In the genomic region with DNA sequence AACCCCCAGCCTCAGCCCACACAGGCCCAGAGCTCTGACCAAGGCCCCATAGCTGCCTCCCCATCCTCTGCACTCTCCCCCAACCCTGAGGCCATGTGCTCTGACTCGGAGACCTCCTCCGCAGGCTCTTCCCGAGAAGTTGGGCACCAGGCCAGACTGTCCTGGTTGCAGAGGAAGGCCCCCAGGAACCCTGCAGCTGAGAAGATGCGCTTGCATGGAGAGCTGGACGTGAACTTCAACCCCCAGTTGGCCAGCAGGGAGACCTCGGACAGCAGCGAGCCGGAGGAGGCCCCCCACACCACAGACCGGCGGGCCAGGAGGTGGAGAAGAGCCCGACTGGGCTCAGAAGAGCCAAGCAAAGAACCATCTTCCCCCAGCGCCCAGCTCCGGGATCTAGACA, we compare ENCODE assay signal across 18 cellular contexts.
A peak's percentile ranks its signal among the peaks of the same experiment; 100 is the strongest.
DNase-seq lines count a peak whose midpoint lies in the region; ATAC-seq and TF ChIP-seq lines count a peak whose summit lies in the region.
"Had no signal": no experiment of that assay in that cellular context is flagged by ENCODE, and none has a peak within 500 bp of the region (broad histone marks: within the 10 kb centered on the region; RNA-seq: fewer than 3 reads in every experiment).

No MANE protein-coding gene starts in this region.

- H4K91ac ChIP-seq in H9 (ENCODE audit: insufficient read length, low read depth, low read length): no peak overlapping the region
- H4K91ac ChIP-seq in IMR-90 (ENCODE audit: insufficient read depth, low read depth, low read length): no peak overlapping the region

- H2BK15ac ChIP-seq in H9 (ENCODE audit: low read depth, low read length) (no peak overlapping the region), IMR-90 (ENCODE audit: low read depth, low read length) (no peak overlapping the region)

- no peaks in the 10 kb centered on the region for H3K23me2 ChIP-seq in H9 (ENCODE audit: insufficient read length, low read depth, low read length, poor library complexity, severe bottlenecking)

- H4K20me1 ChIP-seq in H9 (ENCODE audit: control insufficient read depth, insufficient read depth, insufficient read length) (no peaks in the 10 kb centered on the region), IMR-90 (ENCODE audit: insufficient read depth, low read length) (no peaks in the 10 kb centered on the region)

- DNase-seq in H9 (no peak), IMR-90 (no peak), esophagus muscularis mucosa (ENCODE audit: extremely low spot score) (peak; percentile 68), spleen (peak; percentile 61), D341Med (ENCODE audit: low spot score) (no peak), endothelial cell (ENCODE audit: low spot score) (no peak)
- DNase-seq: ACHN; BE2C; C1 segment of cervical spinal cord; CD4-positive, CD25-positive, alpha-beta regulatory T cell; CD8-positive, alpha-beta memory T cell; COR-L47; DMS79 treated with DMSO at 0.1 percent for 48 hours; GF-D8; H7; KBM-7 had no signal

- H3K79me1 ChIP-seq in H9 (ENCODE audit: insufficient read depth, low read depth, low read length, poor library complexity, severe bottlenecking): no peaks in the 10 kb centered on the region
- H3K79me1 ChIP-seq in IMR-90 (ENCODE audit: low read depth in 1 of 2, low read length in 2 of 2): no peaks in the 10 kb centered on the region

- TF ChIP-seq POLR2A in IMR-90 (IDR thresholded peaks at IDR 0.05; ENCODE audit: low read depth, low read length) (no peak), esophagus muscularis mucosa (IDR thresholded peaks at IDR 0.05; ENCODE audit: low read depth) (no peak), spleen (IDR thresholded peaks at IDR 0.05) (no peak)

- H2BK20ac ChIP-seq in H9 (ENCODE audit: low read depth, low read length, poor library complexity, severe bottlenecking): no peak overlapping the region
- no peak overlapping the region for H2BK20ac ChIP-seq in IMR-90 (ENCODE audit: low read depth, low read length)

- no peak overlapping the region for H3T11ph ChIP-seq in H9 (ENCODE audit: low read length)

- no peaks in the 10 kb centered on the region for H3K36me3 ChIP-seq in IMR-90 (ENCODE audit: control insufficient read depth, insufficient read depth, low read length)
- H3K36me3 ChIP-seq in esophagus muscularis mucosa: peaks cover 0 to 3% (median 0%) of the 10 kb centered on the region in 4 donors
- H3K36me3 ChIP-seq in spleen: peaks cover 0 to 10% (median 0%) of the 10 kb centered on the region in 6 donors
- H3K36me3 ChIP-seq: BE2C had no signal

- no peak overlapping the region for H3K4ac ChIP-seq in H9 (ENCODE audit: low read depth, low read length)
- H3K4ac ChIP-seq in IMR-90 (ENCODE audit: low read depth, low read length): no peak overlapping the region

- H3K9me3 ChIP-seq in H9 (ENCODE audit: control insufficient read depth, low read depth, low read length) (no peaks in the 10 kb centered on the region), IMR-90 (ENCODE audit: control insufficient read depth, insufficient read depth, low read length) (no peaks in the 10 kb centered on the region), esophagus muscularis mucosa (no peaks in the 10 kb centered on the region), spleen (no peaks in the 10 kb centered on the region)
- H3K9me3 ChIP-seq: BE2C had no signal

- H3K56ac ChIP-seq in H9 (ENCODE audit: insufficient read length, low read depth, low read length): no peak overlapping the region
- no peak overlapping the region for H3K56ac ChIP-seq in IMR-90 (ENCODE audit: extremely low read depth, insufficient read depth, low read length)

- no peak overlapping the region for H2BK5ac ChIP-seq in H9 (ENCODE audit: insufficient read length, low read length)
- no peak overlapping the region for H2BK5ac ChIP-seq in IMR-90 (ENCODE audit: low read depth, low read length, poor library complexity, severe bottlenecking)

- TF ChIP-seq CTCF in H9 (conservative IDR thresholded peaks at IDR 0.05) (no peak), IMR-90 (conservative IDR thresholded peaks at IDR 0.05; ENCODE audit: low read depth, low read length) (no peak), esophagus muscularis mucosa (IDR thresholded peaks at IDR 0.05) (no peak), spleen (IDR thresholded peaks at IDR 0.05 in 8 of 11, conservative IDR thresholded peaks at IDR 0.05 in 3 of 11) (no peak), endothelial cell (IDR thresholded peaks at IDR 0.05; ENCODE audit: unreplicated experiment) (no peak)

- intact Hi-C loops in IMR-90 (cut with micrococcal nuclease) (loop anchor here (10.0 kb wide), 1 partner anchor 255 kb away; no protein-coding TSS in a partner anchor), esophagus muscularis mucosa (cut with DNase I) (loop anchor here (2.0 kb wide), 1 partner anchor 127 kb away; no protein-coding TSS in a partner anchor), spleen (cut with DNase I; ENCODE audit: low total_unique reads) (loop anchor here (5.0 kb wide), 1 partner anchor 127 kb away; no protein-coding TSS in a partner anchor)

- POLR2A ChIA-PET in IMR-90 (lab: Charles Lee; ENCODE audit: unreplicated experiment): no interaction called here

- BruUV-seq in IMR-90 (replicated peaks; lab: Mats Ljungman, UMichigan): no TSS peak

- H3K9ac ChIP-seq in H9 (ENCODE audit: extremely low read depth, insufficient read length, low read length): no peak overlapping the region
- H3K9ac ChIP-seq in IMR-90 (ENCODE audit: low read depth, low read length): no peak overlapping the region

- H3K23ac ChIP-seq in H9 (ENCODE audit: insufficient read length, low read depth, low read length) (no peak overlapping the region), IMR-90 (ENCODE audit: low read depth, low read length) (no peak overlapping the region)

- no peak for ATAC-seq in IMR-90 (ENCODE audit: low read depth)
- no peak for ATAC-seq in HG02798 (IDR thresholded peaks at IDR 0.05; ENCODE audit: poor library complexity, unreplicated experiment)
- ATAC-seq: GM23338 had no signal

- H2AK5ac ChIP-seq in H9 (ENCODE audit: insufficient read length, low read length) (no peak overlapping the region), IMR-90 (ENCODE audit: low read depth, low read length) (no peak overlapping the region)

- H3K9me3 Mint-ChIP-seq in H9: no peaks in the 10 kb centered on the region
- H3K9me3 Mint-ChIP-seq in endothelial cell (ENCODE audit: unreplicated experiment): no peaks in the 10 kb centered on the region
- H3K9me3 Mint-ChIP-seq: CD4-positive, CD25-positive, alpha-beta regulatory T cell; CD8-positive, alpha-beta memory T cell; GM23338 had no signal

- H3K4me2 ChIP-seq in H9 (ENCODE audit: insufficient read depth, insufficient read length, low read length): no peak overlapping the region
- no peak overlapping the region for H3K4me2 ChIP-seq in IMR-90 (ENCODE audit: low read depth, low read length)
- H3K4me2 ChIP-seq: GM23338 had no signal

- no peak for TF ChIP-seq EP300 in esophagus muscularis mucosa (IDR thresholded peaks at IDR 0.05)

- CTCF ChIA-PET in IMR-90 (lab: Yijun Ruan, JAX): interaction anchor here (0.5 kb wide), 1 partner anchor 108 kb away, joined by 6 read pairs; no protein-coding TSS in a partner anchor

- H3K27ac ChIP-seq in H9 (ENCODE audit: insufficient read length, low read depth, low read length) (no peak overlapping the region), IMR-90 (ENCODE audit: insufficient read depth, low read length) (no peak overlapping the region), esophagus muscularis mucosa (replicated peaks in 1 of 4) (no peak overlapping the region), spleen (no peak overlapping the region)

- no peak overlapping the region for H3K4me3 ChIP-seq in IMR-90 (ENCODE audit: insufficient read depth, low read depth, low read length)
- no peak overlapping the region for H3K4me3 ChIP-seq in esophagus muscularis mucosa
- H3K4me3 ChIP-seq in spleen: no peak overlapping the region
- H3K4me3 ChIP-seq: GM23338 had no signal

- no peak overlapping the region for H2BK120ac ChIP-seq in H9 (ENCODE audit: low read depth, low read length, poor library complexity, severe bottlenecking)
- no peak overlapping the region for H2BK120ac ChIP-seq in IMR-90 (ENCODE audit: low read depth, low read length)

- H3K36me3 Mint-ChIP-seq in H9 (ENCODE audit: insufficient read depth in 1 of 3, low read depth in 3 of 3) (no peaks in the 10 kb centered on the region), endothelial cell (ENCODE audit: low read depth, unreplicated experiment) (peaks cover 5% of the 10 kb centered on the region)
- H3K36me3 Mint-ChIP-seq: CD4-positive, CD25-positive, alpha-beta regulatory T cell; CD8-positive, alpha-beta memory T cell had no signal

- H3K9me1 ChIP-seq in IMR-90 (ENCODE audit: insufficient read depth, low read length): no peaks in the 10 kb centered on the region

- H2AFZ ChIP-seq in H9 (ENCODE audit: low read length) (no peak overlapping the region), IMR-90 (replicated peaks; ENCODE audit: low read length, poor library complexity) (peak overlapping the region; percentile 14)
- H2AFZ ChIP-seq: GM23338 had no signal

- no peak overlapping the region for H3K4me3 Mint-ChIP-seq in H9
- no peak overlapping the region for H3K4me3 Mint-ChIP-seq in endothelial cell (ENCODE audit: unreplicated experiment)
- H3K4me3 Mint-ChIP-seq: CD4-positive, CD25-positive, alpha-beta regulatory T cell; CD8-positive, alpha-beta memory T cell; GM23338 had no signal

- H2BK12ac ChIP-seq in H9 (ENCODE audit: insufficient read length, low read depth, low read length): no peak overlapping the region

- H4K5ac ChIP-seq in H9 (ENCODE audit: insufficient read length, low read depth, low read length) (no peak overlapping the region), IMR-90 (ENCODE audit: low read depth, low read length) (no peak overlapping the region)

- peak overlapping the region; percentile 9; the same call in 1 of the 2 replicates for H3K14ac ChIP-seq in H9 (ENCODE audit: insufficient read depth, low read length)
- H3K14ac ChIP-seq in IMR-90 (replicated peaks; ENCODE audit: low read depth, low read length): no peak overlapping the region

- H3K79me2 ChIP-seq in H9 (ENCODE audit: insufficient read depth, low read length): no peaks in the 10 kb centered on the region

- H3K4me1 Mint-ChIP-seq in H9: peaks cover 13 to 14% of the 10 kb centered on the region in 2 experiments
- no peaks in the 10 kb centered on the region for H3K4me1 Mint-ChIP-seq in endothelial cell (ENCODE audit: unreplicated experiment)
- H3K4me1 Mint-ChIP-seq: CD4-positive, CD25-positive, alpha-beta regulatory T cell had no signal

- in situ Hi-C loops in IMR-90 (cut with MboI; ENCODE audit: low sequenced_read_pairs): loop anchor here (5.0 kb wide), 1 partner anchor 127 kb away; no protein-coding TSS in a partner anchor

- no peaks in the 10 kb centered on the region; the same call in none of the 2 replicates for H3K27me3 Mint-ChIP-seq in H9 (ENCODE audit: low read depth)
- H3K27me3 Mint-ChIP-seq in endothelial cell (ENCODE audit: unreplicated experiment): peaks cover 12% of the 10 kb centered on the region

- no peaks in the 10 kb centered on the region for H3K27me3 ChIP-seq in H9 (ENCODE audit: insufficient read depth, low read length)
- H3K27me3 ChIP-seq in IMR-90 (ENCODE audit: control insufficient read depth, insufficient read depth, low read length): no peaks in the 10 kb centered on the region
- no peaks in the 10 kb centered on the region for H3K27me3 ChIP-seq in esophagus muscularis mucosa
- no peaks in the 10 kb centered on the region for H3K27me3 ChIP-seq in spleen (replicated peaks in 1 of 7)
- H3K27me3 ChIP-seq: BE2C had no signal

- H3K18ac ChIP-seq in H9 (ENCODE audit: insufficient read length, low read depth, low read length): no peak overlapping the region
- H3K18ac ChIP-seq in IMR-90 (ENCODE audit: low read depth, low read length): no peak overlapping the region

- no peaks in the 10 kb centered on the region for H3K4me1 ChIP-seq in H9 (ENCODE audit: insufficient read depth, low read length)
- no peaks in the 10 kb centered on the region for H3K4me1 ChIP-seq in IMR-90 (ENCODE audit: control insufficient read depth, insufficient read depth, low read length)
- H3K4me1 ChIP-seq in esophagus muscularis mucosa: peaks cover 0 to 4% (median 0%) of the 10 kb centered on the region in 4 donors
- H3K4me1 ChIP-seq in spleen: no peaks in the 10 kb centered on the region
- H3K4me1 ChIP-seq: BE2C had no signal

- TF ChIP-seq RAD21 in IMR-90 (IDR thresholded peaks at IDR 0.05; ENCODE audit: low read length): no peak

- dilution Hi-C loops in IMR-90 (cut with HindIII; ENCODE audit: low sequenced_read_pairs, unreplicated experiment): no loop called here

- WGBS in H9 (ENCODE audit: extremely low coverage, insufficient read length, low lambda C conversion rate): no CpG with 5 or more reads among the region's 13 CpGs
- no CpG with 5 or more reads among the region's 13 CpGs for WGBS in IMR-90 (ENCODE audit: extremely low coverage in 2 of 2, insufficient read length in 1 of 2), 2 experiments
- WGBS in esophagus muscularis mucosa: 87% methylated on average over 10 of the region's 13 CpGs
- 83 to 93% (median 88%) methylated on average over 10 to 13 of the region's 13 CpGs for WGBS in spleen, 5 donors

- no peak overlapping the region for H4K8ac ChIP-seq in H9 (replicated peaks; ENCODE audit: insufficient read length, low read depth, low read length)
- no peak overlapping the region for H4K8ac ChIP-seq in IMR-90 (ENCODE audit: low read depth in 2 of 2, low read length in 2 of 2)

- H2AK9ac ChIP-seq in IMR-90 (replicated peaks; ENCODE audit: low read depth, low read length, poor library complexity): no peak overlapping the region

- no peak overlapping the region for H3K27ac Mint-ChIP-seq in H9
- no peak overlapping the region for H3K27ac Mint-ChIP-seq in endothelial cell (ENCODE audit: unreplicated experiment)
- H3K27ac Mint-ChIP-seq: CD4-positive, CD25-positive, alpha-beta regulatory T cell; CD8-positive, alpha-beta memory T cell; GM23338 had no signal

Comparison
In these comparisons a context has a peak if more than half of its experiments do, and no peak if none do; other contexts are left out.
1. DNase-seq: peak in esophagus muscularis mucosa (single experiment) and spleen (single experiment); none in H9 (single experiment), IMR-90 (single experiment), D341Med (single experiment) and endothelial cell (single experiment).